In genomic region chr16:30406911-30407793, GRCh38 we compare ENCODE assay signal across 8 cellular contexts. TPM values are rescaled to one million over a fixed set of nuclear protein-coding genes. Genes with fewer than 3 reads are reported as not detected.
A peak's percentile ranks its signal among the peaks of the same experiment; 100 is the strongest.
DNase-seq lines count a peak whose midpoint lies in the region; TF ChIP-seq lines count a peak whose summit lies in the region.

Gene ZNF771 (plus strand): TSS chr16:30407606. CDS start chr16:30408054, 448 bp downstream.

- H3K4me3 ChIP-seq in SK-N-MC, result peak within 1 kb of the TSS; percentile 90
- peak within 1 kb of the TSS; percentile 59 to 72 for H3K4me3 ChIP-seq in testis

- no peaks in the 10 kb centered on the region for H3K27me3 ChIP-seq in testis

- intact Hi-C loops in testis (cut with DNase I; ENCODE audit: low total_unique reads), result no loop called here

- H3K27ac ChIP-seq in SK-N-MC, result no peak within 1 kb of the TSS
- H3K27ac ChIP-seq in testis, result peak within 1 kb of the TSS; percentile 74 to 85

- peaks cover 25% of the 10 kb centered on the region for H3K4me1 ChIP-seq in testis

- TF ChIP-seq CTCF in osteocyte (IDR thresholded peaks at IDR 0.05), result peak; percentile 9
- no peak for TF ChIP-seq CTCF in testis (IDR thresholded peaks at IDR 0.05)

- H3K36me3 Mint-ChIP-seq in activated naive CD4-positive, alpha-beta T cell treated with anti-CD3 and anti-CD28 coated beads, Interleukin-2, amount 50 U/mL, for 24 hours, result peaks cover 5% of the 10 kb centered on the region
- H3K36me3 Mint-ChIP-seq in osteocyte (ENCODE audit: unreplicated experiment), result peaks cover 4% of the 10 kb centered on the region

- H3K27ac Mint-ChIP-seq in activated naive CD4-positive, alpha-beta T cell treated with anti-CD3 and anti-CD28 coated beads, Interleukin-2, amount 50 U/mL, for 24 hours, result peak within 1 kb of the TSS; percentile 100
- peak within 1 kb of the TSS; percentile 93 for H3K27ac Mint-ChIP-seq in osteocyte (ENCODE audit: unreplicated experiment)

- H3K36me3 ChIP-seq in SK-N-MC (ENCODE audit: insufficient read depth, low read length) (no peaks in the 10 kb centered on the region; the same call in 1 of the 2 replicates), testis (ENCODE audit: low read depth, missing control alignments) (no peaks in the 10 kb centered on the region)

- no peaks in the 10 kb centered on the region for H3K27me3 Mint-ChIP-seq in activated naive CD4-positive, alpha-beta T cell treated with anti-CD3 and anti-CD28 coated beads, Interleukin-2, amount 50 U/mL, for 24 hours
- H3K27me3 Mint-ChIP-seq in osteocyte (ENCODE audit: unreplicated experiment), result no peaks in the 10 kb centered on the region

- TF ChIP-seq POLR2A in testis (IDR thresholded peaks at IDR 0.05), result no peak

- H3K9me3 ChIP-seq in SK-N-MC (ENCODE audit: low read depth, low read length) (no peaks in the 10 kb centered on the region), testis (no peaks in the 10 kb centered on the region)

- peak; percentile 80 for DNase-seq in GDM1 (lab: John Stamatoyannopoulos, UW)
- peak; percentile 72 for DNase-seq in H4 (ENCODE audit: low spot score)
- DNase-seq in M059J (ENCODE audit: low read depth), result peak; percentile 84
- no peak for DNase-seq in SK-N-MC (ENCODE audit: low read depth, low spot score)
- peak; percentile 84 for DNase-seq in glomerular visceral epithelial cell (ENCODE audit: extremely low spot score)
- DNase-seq in osteocyte (ENCODE audit: extremely low spot score, unreplicated experiment), result peak; percentile 96
- peak; percentile 95 for DNase-seq in testis

- 1% methylated on average over 28 to 71 of the region's 74 CpGs for WGBS in testis, 2 donors

- peaks cover 26% of the 10 kb centered on the region for H3K4me1 Mint-ChIP-seq in activated naive CD4-positive, alpha-beta T cell treated with anti-CD3 and anti-CD28 coated beads, Interleukin-2, amount 50 U/mL, for 24 hours
- H3K4me1 Mint-ChIP-seq in osteocyte (ENCODE audit: unreplicated experiment), result peaks cover 22% of the 10 kb centered on the region

- H3K9ac ChIP-seq in SK-N-MC (ENCODE audit: insufficient read length), result peak within 1 kb of the TSS; percentile 73

- no peaks in the 10 kb centered on the region for H3K9me3 Mint-ChIP-seq in activated naive CD4-positive, alpha-beta T cell treated with anti-CD3 and anti-CD28 coated beads, Interleukin-2, amount 50 U/mL, for 24 hours
- no peaks in the 10 kb centered on the region for H3K9me3 Mint-ChIP-seq in osteocyte (ENCODE audit: unreplicated experiment)

- peak within 1 kb of the TSS; percentile 95 for H3K4me3 Mint-ChIP-seq in activated naive CD4-positive, alpha-beta T cell treated with anti-CD3 and anti-CD28 coated beads, Interleukin-2, amount 50 U/mL, for 24 hours
- H3K4me3 Mint-ChIP-seq in osteocyte (ENCODE audit: unreplicated experiment), result peak within 1 kb of the TSS; percentile 85

RNA-seq across cellular contexts. Expression of gene ZNF771, which starts in this region (rescaled TPM):
- 12.0 and 24.3 TPM in 2 replicates for total RNA-seq in H4 (2014; rRNA removed; shearing (Covaris generic))
- total RNA-seq in M059J (2014; rRNA removed; shearing (Covaris generic)), result 7.1 and 21.8 TPM in 2 replicates
- total RNA-seq in osteocyte (12.6 and 12.7 TPM in 2 replicates), testis (10 to 100 TPM; 35.6 to 37.2 TPM)
- 3.0 TPM for polyA plus RNA-seq in testis (ENCODE audit: insufficient read depth, low read depth, low replicate concordance)
